Comparison of ENCODE assay signal across 8 cellular contexts in genomic region chr3:107928084-107928445, GRCh38.
DNase-seq lines count a peak whose midpoint lies in the region; ATAC-seq and FAIRE-seq lines count a peak whose summit lies in the region.

No MANE protein-coding gene starts in this region.

- peak; percentile 20 for ATAC-seq in GM19467 (IDR thresholded peaks at IDR 0.05; ENCODE audit: unreplicated experiment)
- peak; percentile 47 to 59 for ATAC-seq in activated T-cell treated with anti-CD3 and anti-CD28 coated beads, Interleukin-2, amount 50 U/mL, for 4 hours

- H3K4me1 Mint-ChIP-seq in activated T-cell treated with anti-CD3 and anti-CD28 coated beads, Interleukin-2, amount 50 U/mL, for 4 hours (ENCODE audit: low read depth): peaks cover 13% of the 10 kb centered on the region

- peak; percentile 49 for FAIRE-seq in HTR-8/SVneo (lab: Jason Lieb, UNC)

- peaks cover 7% of the 10 kb centered on the region for H3K27me3 Mint-ChIP-seq in activated T-cell treated with anti-CD3 and anti-CD28 coated beads, Interleukin-2, amount 50 U/mL, for 4 hours (ENCODE audit: low read depth)

- intact Hi-C loops in head of caudate nucleus (cut with DNase I): loop anchor here (5.0 kb wide), 1 partner anchor 164 kb away; the partner anchor contains the start of gene CD47

- DNase-seq in Daoy (ENCODE audit: low read depth): peak; percentile 60
- peak; percentile 26 for DNase-seq in HTR-8/SVneo (ENCODE audit: insufficient read length, low spot score)
- DNase-seq in activated T-cell treated with anti-CD3 and anti-CD28 coated beads, Interleukin-2, amount 50 U/mL, for 4 hours: no peak
- DNase-seq in head of caudate nucleus: peak in 27 of 42 donors; percentile 2 to 65 (median 34)
- peak; percentile 14 for DNase-seq in occipital lobe (lab: John Stamatoyannopoulos, UW)
- no peak for DNase-seq in NCI-H226
- no peak for DNase-seq in NCI-H1694 (lab: John Stamatoyannopoulos, UW)

- no peaks in the 10 kb centered on the region for H3K36me3 Mint-ChIP-seq in activated T-cell treated with anti-CD3 and anti-CD28 coated beads, Interleukin-2, amount 50 U/mL, for 4 hours (ENCODE audit: insufficient read depth)

- H3K9me3 Mint-ChIP-seq in activated T-cell treated with anti-CD3 and anti-CD28 coated beads, Interleukin-2, amount 50 U/mL, for 4 hours: peaks cover 4% of the 10 kb centered on the region

- H3K4me3 Mint-ChIP-seq in activated T-cell treated with anti-CD3 and anti-CD28 coated beads, Interleukin-2, amount 50 U/mL, for 4 hours: peak overlapping the region; percentile 87

Comparison
In these comparisons a context has a peak if more than half of its experiments do, and no peak if none do; other contexts are left out.
1. DNase-seq: peak in Daoy (single experiment), HTR-8/SVneo (single experiment), head of caudate nucleus (27 of 42) and occipital lobe (single experiment); none in activated T-cell treated with anti-CD3 and anti-CD28 coated beads, Interleukin-2, amount 50 U/mL, for 4 hours (single experiment), NCI-H226 (single experiment) and NCI-H1694 (single experiment).